2 cellular contexts compared by ENCODE assay signal in genomic region chr18:48434382-48434781, GRCh38. TPM values are rescaled to one million over a fixed set of nuclear protein-coding genes. Genes with fewer than 3 reads are reported as not detected.
"Had no signal": no experiment of that assay in that cellular context is flagged by ENCODE, and none has a peak within 500 bp of the region (broad histone marks: within the 10 kb centered on the region; RNA-seq: fewer than 3 reads in every experiment).

No MANE protein-coding gene starts in this region.

RNA-seq across cellular contexts. Expression of gene ZBTB7C, which starts 25.2 kb away (rescaled TPM):
- total RNA-seq: GM23248, HFFc6 had no signal
- polyA plus RNA-seq: GM23248 had no signal
